15 cellular contexts compared by ENCODE assay signal in the genomic region with DNA sequence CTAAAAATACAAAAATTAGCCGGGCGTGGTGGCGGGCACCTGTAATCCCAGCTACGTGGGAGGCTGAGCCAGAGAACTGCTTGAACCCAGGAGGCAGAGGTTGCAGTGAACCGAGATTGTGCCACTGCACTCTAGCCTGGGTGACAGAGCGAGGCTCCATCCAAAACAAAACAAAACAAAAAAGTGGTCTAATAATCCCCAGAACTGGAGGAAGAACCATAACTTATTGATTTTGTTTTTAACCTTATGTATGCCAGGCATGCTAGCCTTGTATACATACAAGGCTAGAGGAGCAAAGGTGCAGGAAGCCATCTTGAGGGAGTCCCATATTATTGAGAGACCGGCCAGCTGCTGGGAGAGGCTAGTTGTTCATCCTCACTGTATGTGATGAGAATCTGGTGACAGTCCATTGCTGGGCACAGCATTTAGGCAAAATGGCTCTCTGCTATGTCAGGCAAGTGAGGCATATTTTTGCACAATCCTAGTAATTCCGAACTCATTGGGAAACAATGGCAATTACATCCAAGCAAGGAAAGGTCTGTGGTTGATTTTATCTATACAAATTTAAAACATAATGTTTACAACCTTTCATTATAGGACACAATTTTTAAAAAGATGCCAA. TPM values are rescaled to one million over a fixed set of nuclear protein-coding genes. Genes with fewer than 3 reads are reported as not detected.
DNase-seq lines count a peak whose midpoint lies in the region; ATAC-seq, FAIRE-seq and TF ChIP-seq lines count a peak whose summit lies in the region.
"Had no signal": no experiment of that assay in that cellular context is flagged by ENCODE, and none has a peak within 500 bp of the region (broad histone marks: within the 10 kb centered on the region; RNA-seq: fewer than 3 reads in every experiment).

No MANE protein-coding gene starts in this region.

- DNase-seq in CD4-positive, alpha-beta T cell, result no peak
- peak; percentile 27 for DNase-seq in ELR (ENCODE audit: low read depth)
- DNase-seq in T-helper 17 cell, result no peak
- no peak for DNase-seq in HepG2 (ENCODE audit: low spot score)
- DNase-seq in COLO829 (ENCODE audit: low spot score), result no peak
- DNase-seq in NCI-H146 (lab: John Stamatoyannopoulos, UW), result no peak
- DNase-seq: activated CD4-positive, alpha-beta T cell treated with anti-CD3 and anti-CD28 coated beads, Interleukin-2, amount 50 U/mL, for 48 hours; effector memory CD4-positive, alpha-beta T cell; NCI-H1436; sigmoid colon; stimulated activated CD4-positive, alpha-beta T cell treated with anti-CD3 and anti-CD28 coated beads, Interleukin-2, amount 100 ng/mL, for 48 hours; upper lobe of left lung had no signal

- no peak for FAIRE-seq in HepG2 (lab: Jason Lieb, UNC)
- FAIRE-seq: RCC 7860 had no signal

- no peaks in the 10 kb centered on the region for H3K9me3 ChIP-seq in CD4-positive, alpha-beta T cell (ENCODE audit: control insufficient read depth, low read length)
- H3K9me3 ChIP-seq in T-helper 17 cell (ENCODE audit: control insufficient read depth, low read length, poor library complexity, severe bottlenecking) (no peaks in the 10 kb centered on the region), HepG2 (ENCODE audit: low read length) (no peaks in the 10 kb centered on the region)
- H3K9me3 ChIP-seq: HAP-1, sigmoid colon, upper lobe of left lung had no signal

- TF ChIP-seq POLR2A in HepG2 (IDR thresholded peaks at IDR 0.05; ENCODE audit: insufficient read depth in 1 of 2, low read depth in 2 of 2, low read length in 2 of 2), result no peak

- TF ChIP-seq EP300 in HepG2 (IDR thresholded peaks at IDR 0.05; ENCODE audit: low read depth in 2 of 2, low read length in 2 of 2) (no peak), HepG2 (CRISPR knock-in tag; IDR thresholded peaks at IDR 0.05; ENCODE audit: borderline replicate concordance) (no peak)

- H3K4me1 Mint-ChIP-seq in CD4-positive, alpha-beta T cell (ENCODE audit: low read depth), result peaks cover 13% of the 10 kb centered on the region
- H3K4me1 Mint-ChIP-seq in T-helper 17 cell, result peaks cover 9% of the 10 kb centered on the region

- intact Hi-C loops in CD4-positive, alpha-beta T cell (cut with DNase I, micrococcal nuclease), result loop anchor here in 1 of 2 experiments (2.0 kb wide), 1 partner anchor 78 kb away; a partner anchor contains a TSS
- intact Hi-C loops in HepG2 (cut with micrococcal nuclease; ENCODE audit: unreplicated experiment), result no loop called here

- H3K9ac ChIP-seq in HepG2 (ENCODE audit: insufficient read depth, low read depth, low read length), result no peak overlapping the region

- WGBS in HepG2 (ENCODE audit: low lambda C conversion rate), result 63% methylated on average over 8 of the region's 8 CpGs

- POLR2A ChIA-PET in CD4-positive, alpha-beta T cell (lab: Charles Lee), result interaction anchor here (0.9 to 6.6 kb wide), 24 partner anchors 8 to 1710 kb away, joined by 3 to 362 read pairs (median 24); partner anchors contain the start of gene HFE
- POLR2A ChIA-PET in HepG2 (lab: Yijun Ruan, JAX), result interaction anchor here (0.7 to 3.5 kb wide), 26 partner anchors 12 to 469 kb away, joined by 3 to 206 read pairs (median 6); partner anchors contain the start of gene HFE

- no peaks in the 10 kb centered on the region for H3K79me2 ChIP-seq in HepG2 (ENCODE audit: insufficient read depth, low read length)

- CTCF ChIA-PET in CD4-positive, alpha-beta T cell (lab: Charles Lee), result interaction anchor here (0.7 to 2.3 kb wide), 5 partner anchors 14 to 94 kb away, joined by 3 to 24 read pairs (median 10); a partner anchor contains a TSS
- CTCF ChIA-PET in HepG2 (lab: Yijun Ruan, JAX; ENCODE audit: low intra/inter-chr PET ratio, low total read pairs), result interaction anchor here (2.3 kb wide), 1 partner anchor 39 kb away, joined by 7 read pairs; no protein-coding TSS in a partner anchor

- H3K9me3 Mint-ChIP-seq in CD4-positive, alpha-beta T cell, result peaks cover 2% of the 10 kb centered on the region

- H3K36me3 Mint-ChIP-seq in CD4-positive, alpha-beta T cell (ENCODE audit: low read depth), result peaks cover 9% of the 10 kb centered on the region
- no peaks in the 10 kb centered on the region for H3K36me3 Mint-ChIP-seq in T-helper 17 cell (ENCODE audit: low read depth)

- TF ChIP-seq RAD21 in HepG2 (CRISPR knock-in tag; IDR thresholded peaks at IDR 0.05), result no peak; the same call in 1 of the 2 replicates

- ATAC-seq in CD4-positive, alpha-beta T cell (ENCODE audit: poor library complexity), result no peak
- ATAC-seq in T-helper 17 cell (no peak), HepG2 (no peak), GM21390 (IDR thresholded peaks at IDR 0.05; ENCODE audit: unreplicated experiment) (no peak)

- peak overlapping the region; percentile 98 for H3K4me2 ChIP-seq in HepG2 (ENCODE audit: low read depth, low read length)

- peaks cover 29% of the 10 kb centered on the region for H3K4me1 ChIP-seq in HepG2 (ENCODE audit: insufficient read depth, low read length)

- H3K27me3 Mint-ChIP-seq in CD4-positive, alpha-beta T cell, result peaks cover 5% of the 10 kb centered on the region
- H3K27me3 Mint-ChIP-seq in T-helper 17 cell, result peaks cover 5% of the 10 kb centered on the region

- H3K4me3 Mint-ChIP-seq in CD4-positive, alpha-beta T cell, result peak overlapping the region; percentile 10
- no peak overlapping the region for H3K4me3 Mint-ChIP-seq in T-helper 17 cell

- H3K4me3 ChIP-seq in HepG2 (replicated peaks in 1 of 3; ENCODE audit: insufficient read depth in 1 of 3, low read depth in 2 of 3, low read length in 3 of 3), result 0 out of 6 replicates have a peak overlapping the region, but pooled peaks of 1 of the 3 experiments have one; percentile 79

- H2AFZ ChIP-seq in HepG2 (ENCODE audit: low read length), result no peak overlapping the region

- in situ Hi-C loops in HepG2 (cut with HindIII; ENCODE audit: extremely low pct_ligation_motif_present, low pct_unique_long_range_greater_than_20kb), result no loop called here

- H3K27ac ChIP-seq in CD4-positive, alpha-beta T cell (ENCODE audit: low read depth, low read length), result no peak overlapping the region
- peak overlapping the region; percentile 92 for H3K27ac ChIP-seq in HepG2 (ENCODE audit: extremely low read length, insufficient read depth, low read length)

- no peak for TF ChIP-seq CTCF in CD4-positive, alpha-beta T cell (IDR thresholded peaks at IDR 0.05)
- no peak for TF ChIP-seq CTCF in HepG2 (CRISPR knock-in tag; IDR thresholded peaks at IDR 0.05)

- H3K36me3 ChIP-seq in HepG2 (replicated peaks in 1 of 2; ENCODE audit: control insufficient read depth in 1 of 2, insufficient read depth in 2 of 2, low read length in 2 of 2), result no peaks in the 10 kb centered on the region
- H3K36me3 ChIP-seq: HAP-1, sigmoid colon, upper lobe of left lung had no signal

- no TSS peak for BruUV-seq in HepG2 (replicated peaks; lab: Mats Ljungman, UMichigan)

- H4K20me1 ChIP-seq in HepG2 (ENCODE audit: insufficient read depth, low read length), result no peaks in the 10 kb centered on the region

- peak overlapping the region; percentile 99 for H3K27ac Mint-ChIP-seq in CD4-positive, alpha-beta T cell
- H3K27ac Mint-ChIP-seq in T-helper 17 cell, result peak overlapping the region; percentile 11

- no peaks in the 10 kb centered on the region for H3K27me3 ChIP-seq in CD4-positive, alpha-beta T cell (ENCODE audit: control insufficient read depth, insufficient read depth, low read length)
- H3K27me3 ChIP-seq in HepG2 (ENCODE audit: control insufficient read depth in 1 of 2, insufficient read depth in 2 of 2, low read length in 2 of 2), result no peaks in the 10 kb centered on the region; a peak in 1 of 5 replicates
- H3K27me3 ChIP-seq: sigmoid colon, upper lobe of left lung had no signal

TF ChIP-seq in HepG2, 621 proteins besides CTCF, POLR2A, EP300 and RAD21 (continues in another document):
- TF ChIP-seq HMG20B (CRISPR knock-in tag; conservative IDR thresholded peaks at IDR 0.05) (no peak), ZNF501 (CRISPR knock-in tag; IDR thresholded peaks at IDR 0.05) (peak; percentile 66; the same call in 1 of the 2 replicates), HDAC2 (CRISPR knock-in tag; IDR thresholded peaks at IDR 0.05) (peak; percentile 5; the same call in 1 of the 2 replicates), CSRNP1 (CRISPR knock-in tag; IDR thresholded peaks at IDR 0.05) (no peak)

RNA-seq across cellular contexts. Expression of gene HFE, which starts 18.0 kb away (rescaled TPM):
- under 1 TPM; 0.08 to 0.28 TPM for total RNA-seq in CD4-positive, alpha-beta T cell
- total RNA-seq in T-helper 17 cell, result 1 to 10 TPM; 1.2 to 2.4 TPM
- 1.9 and 3.7 TPM in 2 replicates for total RNA-seq in HepG2 (2016; rRNA removed; fragmentation: Illumina TruSeq; extraction: Trizol)
- total RNA-seq in HepG2 (2016; cell fraction: cytosol; rRNA removed; fragmentation: Illumina TruSeq; extraction: Trizol; ENCODE audit: low read depth), result 0.18 and 0.51 TPM in 2 replicates
- total RNA-seq in HepG2 (2016; cell fraction: insoluble cytoplasmic fraction; rRNA removed; fragmentation: Illumina TruSeq; extraction: Trizol), result 1.9 and 4.9 TPM in 2 replicates
- total RNA-seq in HepG2 (2016; cell fraction: membrane; rRNA removed; fragmentation: Illumina TruSeq; extraction: Trizol), result 0.41 and 0.49 TPM in 2 replicates
- 3.5 and 4.2 TPM in 2 replicates for total RNA-seq in HepG2 (2016; cell fraction: nucleus; rRNA removed; fragmentation: Illumina TruSeq; extraction: Trizol)
- polyA plus RNA-seq in HepG2 (2011; rRNA removed), result 5.7 and 6.3 TPM in 2 replicates
- polyA plus RNA-seq in HepG2 (2011; cell fraction: cytosol; rRNA removed), result 5.3 and 5.8 TPM in 2 replicates
- 3.7 and 5.3 TPM in 2 replicates for polyA plus RNA-seq in HepG2 (2011; cell fraction: nucleus; rRNA removed)
- 2.4 and 3.5 TPM in 2 replicates for polyA plus RNA-seq in HepG2 (2012)
- polyA plus RNA-seq in HepG2 (2016; cell fraction: cytosol; fragmentation: Illumina TruSeq; extraction: Trizol; ENCODE audit: low read depth), result 0.24 and 0.26 TPM in 2 replicates
- polyA plus RNA-seq in HepG2 (2016; cell fraction: insoluble cytoplasmic fraction; fragmentation: Illumina TruSeq; extraction: Trizol; ENCODE audit: low read depth), result 1.4 and 2.1 TPM in 2 replicates
- polyA plus RNA-seq in HepG2 (2016; cell fraction: membrane; fragmentation: Illumina TruSeq; extraction: Trizol; ENCODE audit: low read depth), result 0.29 and 0.86 TPM in 2 replicates
- 7.7 and 8.2 TPM in 2 replicates for polyA plus RNA-seq in HepG2 (2016; cell fraction: nucleus; fragmentation: Illumina TruSeq; extraction: Trizol; ENCODE audit: insufficient read depth, low read depth)
- 13.4 and 32.5 TPM in 2 replicates for polyA minus RNA-seq in HepG2 (2011; rRNA and poly(A)+ RNA removed; ENCODE audit: low replicate concordance)
- 2.2 and 5.5 TPM in 2 replicates for polyA minus RNA-seq in HepG2 (2011; cell fraction: cytosol; rRNA and poly(A)+ RNA removed)
- 3.3 and 4.0 TPM in 2 replicates for polyA minus RNA-seq in HepG2 (2011; cell fraction: nucleus; rRNA and poly(A)+ RNA removed)
